Comparison of ENCODE assay signal across 1 cellular context in the genomic region with DNA sequence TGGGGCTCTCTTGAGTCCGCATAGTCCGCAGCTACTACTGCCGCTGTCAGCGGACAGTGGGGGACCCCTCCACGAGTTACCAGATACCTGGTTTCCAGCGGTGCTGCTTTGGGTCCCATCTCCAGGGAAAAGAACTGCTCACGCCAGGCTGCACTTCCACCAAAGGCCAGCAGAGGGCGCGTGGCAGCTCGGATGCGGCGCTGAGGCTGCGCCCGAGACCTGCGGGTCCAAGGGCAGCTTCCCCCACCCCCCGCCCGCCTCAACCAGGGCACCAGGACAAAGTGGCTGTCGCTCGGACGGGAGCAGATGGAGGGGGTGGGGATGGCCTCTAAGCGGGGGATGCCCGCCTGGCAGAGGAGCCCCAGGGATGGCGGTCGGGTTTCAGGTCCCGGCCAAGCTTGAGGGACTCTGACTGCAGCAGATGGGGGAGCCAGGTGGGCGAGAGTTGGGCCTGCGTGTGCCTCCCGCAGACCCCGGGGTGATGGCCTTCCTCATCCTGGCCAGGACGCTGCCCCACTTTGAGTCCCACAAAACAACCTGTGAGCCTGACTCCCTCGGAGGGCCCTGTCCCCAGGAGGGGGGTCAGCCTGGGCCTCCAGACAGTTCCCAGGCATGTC.
TF ChIP-seq lines count a peak whose summit lies in the region.

No MANE protein-coding gene starts in this region.

TF ChIP-seq in H1, 55 proteins besides CTCF, POLR2A, EP300 and RAD21 (continued from another document):
- TF ChIP-seq PHF8 (conservative IDR thresholded peaks at IDR 0.05; ENCODE audit: low read depth, low read length): no peak
- no peak for TF ChIP-seq ASH2L (IDR thresholded peaks at IDR 0.05; ENCODE audit: low read length)
- TF ChIP-seq KDM5A (IDR thresholded peaks at IDR 0.05; ENCODE audit: low read length): no peak
- TF ChIP-seq CHD2 (IDR thresholded peaks at IDR 0.05; ENCODE audit: low read length): no peak
- TF ChIP-seq TAF1 (IDR thresholded peaks at IDR 0.05; ENCODE audit: low read depth, low read length): no peak
- no peak for TF ChIP-seq BCL11A (IDR thresholded peaks at IDR 0.05; ENCODE audit: low read depth in 2 of 2, low read length in 2 of 2)
- TF ChIP-seq FOSL1 (IDR thresholded peaks at IDR 0.05; ENCODE audit: insufficient read depth, low read depth, low read length): no peak
- no peak for TF ChIP-seq TAF7 (optimal IDR thresholded peaks at IDR 0.05; ENCODE audit: borderline replicate concordance, low read depth, low read length)
- TF ChIP-seq MAFK (IDR thresholded peaks at IDR 0.05; ENCODE audit: low read depth, low read length): no peak
TF ChIP-seq in H1: peak in this region for 0.
